8 cellular contexts compared by ENCODE assay signal in the genomic region with DNA sequence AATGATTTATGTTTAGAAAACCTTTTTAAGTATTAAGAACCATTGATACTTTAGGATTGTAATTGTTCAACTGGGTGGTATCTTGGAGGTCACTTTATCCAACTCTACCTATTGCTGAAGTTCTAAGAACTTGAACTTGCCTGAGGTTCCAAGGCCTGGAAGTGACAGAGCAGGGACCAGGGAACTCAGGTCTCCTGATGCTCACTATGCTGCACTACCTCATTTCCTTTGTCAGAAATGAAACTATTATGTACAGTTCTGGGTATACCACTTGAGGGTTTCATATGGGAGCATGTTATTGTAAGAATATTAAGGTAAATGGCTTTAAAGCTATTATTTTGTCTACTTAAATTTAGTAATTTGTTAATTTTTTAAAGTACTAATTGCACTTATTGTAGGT. TPM values are rescaled to one million over a fixed set of nuclear protein-coding genes. Genes with fewer than 3 reads are reported as not detected.
DNase-seq lines count a peak whose midpoint lies in the region; ATAC-seq, FAIRE-seq and TF ChIP-seq lines count a peak whose summit lies in the region.

No MANE protein-coding gene starts in this region.

- no peaks in the 10 kb centered on the region for H3K27me3 Mint-ChIP-seq in activated T-cell treated with anti-CD3 and anti-CD28 coated beads, Interleukin-2, amount 50 U/mL, for 4 hours (ENCODE audit: low read depth)
- H3K27me3 Mint-ChIP-seq in activated CD4-positive, alpha-beta memory T cell treated with anti-CD3 and anti-CD28 coated beads for 36 hours, result no peaks in the 10 kb centered on the region

- H3K79me2 ChIP-seq in smooth muscle cell (ENCODE audit: low read depth), result peaks cover 87% of the 10 kb centered on the region

- H3K27ac Mint-ChIP-seq in activated CD4-positive, alpha-beta memory T cell treated with anti-CD3 and anti-CD28 coated beads for 36 hours, result peak overlapping the region; percentile 76

- H3K9me3 ChIP-seq in smooth muscle cell (replicated peaks; ENCODE audit: low read depth) (no peaks in the 10 kb centered on the region), kidney (ENCODE audit: control insufficient read depth in 1 of 2, low read length in 2 of 2) (no peaks in the 10 kb centered on the region)

- intact Hi-C loops in activated CD4-positive, alpha-beta memory T cell treated with anti-CD3 and anti-CD28 coated beads for 36 hours (cut with micrococcal nuclease), result loop anchor here (5.0 kb wide), 2 partner anchors 727 to 1563 kb away; a partner anchor contains a TSS
- intact Hi-C loops in kidney (cut with DNase I), result no loop called here

- H3F3A ChIP-seq in smooth muscle cell (ENCODE audit: low read depth), result no peaks in the 10 kb centered on the region

- H3K4me3 ChIP-seq in smooth muscle cell (peak overlapping the region; percentile 80), kidney (ENCODE audit: low read length in 2 of 2) (no peak overlapping the region)

- H3K36me3 ChIP-seq in smooth muscle cell (ENCODE audit: low read depth) (peaks cover 4% of the 10 kb centered on the region), kidney (ENCODE audit: control insufficient read depth in 1 of 2, insufficient read depth in 2 of 2, low read length in 2 of 2) (no peaks in the 10 kb centered on the region)

- H3K27me3 ChIP-seq in smooth muscle cell (ENCODE audit: low read depth), result no peaks in the 10 kb centered on the region

- CTCF ChIA-PET in activated CD4-positive, alpha-beta memory T cell treated with anti-CD3 and anti-CD28 coated beads for 36 hours (lab: Charles Lee), result no interaction called here

- no peak overlapping the region for H2AFZ ChIP-seq in smooth muscle cell (ENCODE audit: low read depth)

- peak overlapping the region; percentile 98 for H3K4me2 ChIP-seq in smooth muscle cell

- peaks cover 31% of the 10 kb centered on the region for H4K20me1 ChIP-seq in smooth muscle cell (ENCODE audit: low read depth)

- H3K4me1 Mint-ChIP-seq in activated T-cell treated with anti-CD3 and anti-CD28 coated beads, Interleukin-2, amount 50 U/mL, for 4 hours (ENCODE audit: low read depth), result peaks cover 49% of the 10 kb centered on the region
- H3K4me1 Mint-ChIP-seq in activated CD4-positive, alpha-beta memory T cell treated with anti-CD3 and anti-CD28 coated beads for 36 hours (ENCODE audit: low read depth), result peaks cover 29% of the 10 kb centered on the region

- H3K9me3 Mint-ChIP-seq in activated T-cell treated with anti-CD3 and anti-CD28 coated beads, Interleukin-2, amount 50 U/mL, for 4 hours, result no peaks in the 10 kb centered on the region
- no peaks in the 10 kb centered on the region for H3K9me3 Mint-ChIP-seq in activated CD4-positive, alpha-beta memory T cell treated with anti-CD3 and anti-CD28 coated beads for 36 hours

- H3K9ac ChIP-seq in smooth muscle cell (ENCODE audit: low read depth) (no peak overlapping the region), kidney (ENCODE audit: low read length in 2 of 2) (no peak overlapping the region)

- no peaks in the 10 kb centered on the region for H3K36me3 Mint-ChIP-seq in activated T-cell treated with anti-CD3 and anti-CD28 coated beads, Interleukin-2, amount 50 U/mL, for 4 hours (ENCODE audit: insufficient read depth)
- peaks cover 2% of the 10 kb centered on the region for H3K36me3 Mint-ChIP-seq in activated CD4-positive, alpha-beta memory T cell treated with anti-CD3 and anti-CD28 coated beads for 36 hours

- TF ChIP-seq CTCF in smooth muscle cell (IDR thresholded peaks at IDR 0.05; ENCODE audit: borderline replicate concordance, insufficient read depth, poor library complexity, severe bottlenecking) (no peak), kidney (IDR thresholded peaks at IDR 0.05; ENCODE audit: borderline replicate concordance, extremely low read depth, insufficient read depth) (no peak)

- H3K4me3 Mint-ChIP-seq in activated T-cell treated with anti-CD3 and anti-CD28 coated beads, Interleukin-2, amount 50 U/mL, for 4 hours, result peak overlapping the region; percentile 66
- peak overlapping the region; percentile 41 for H3K4me3 Mint-ChIP-seq in activated CD4-positive, alpha-beta memory T cell treated with anti-CD3 and anti-CD28 coated beads for 36 hours

- H3K27ac ChIP-seq in smooth muscle cell (ENCODE audit: low read depth) (no peak overlapping the region), kidney (ENCODE audit: low read depth in 2 of 2, low read length in 2 of 2) (no peak overlapping the region)

- POLR2A ChIA-PET in activated CD4-positive, alpha-beta memory T cell treated with anti-CD3 and anti-CD28 coated beads for 36 hours (lab: Charles Lee), result no interaction called here

- DNase-seq in activated T-cell treated with anti-CD3 and anti-CD28 coated beads, Interleukin-2, amount 50 U/mL, for 4 hours, result no peak
- DNase-seq in activated T-cell treated with anti-CD3 and anti-CD28 coated beads for 4 hours, result no peak
- peak; percentile 21 for DNase-seq in activated CD4-positive, alpha-beta memory T cell treated with anti-CD3 and anti-CD28 coated beads for 36 hours
- DNase-seq in smooth muscle cell (lab: John Stamatoyannopoulos, UW; ENCODE audit: unreplicated experiment), result no peak
- DNase-seq in NCI-H524 treated with DMSO at 0.1 percent for 48 hours (lab: John Stamatoyannopoulos, UW), result no peak
- no peak for DNase-seq in kidney

- no peak for ATAC-seq in activated T-cell treated with anti-CD3 and anti-CD28 coated beads, Interleukin-2, amount 50 U/mL, for 4 hours
- peak; percentile 23 for ATAC-seq in HG02870 (IDR thresholded peaks at IDR 0.05; ENCODE audit: unreplicated experiment)
- no peak for ATAC-seq in GM19397 (IDR thresholded peaks at IDR 0.05; ENCODE audit: unreplicated experiment)

- H3K4me1 ChIP-seq in smooth muscle cell (ENCODE audit: low read depth) (peaks cover 26% of the 10 kb centered on the region), kidney (ENCODE audit: control insufficient read depth in 1 of 2, insufficient read depth in 1 of 2, low read depth in 1 of 2, low read length in 2 of 2) (peaks cover 2 to 8% of the 10 kb centered on the region in 2 donors)

- FAIRE-seq in kidney (lab: Jason Lieb, UNC), result no peak

RNA-seq across cellular contexts. Expression of a gene that starts 3.0 kb away (rescaled TPM):
- total RNA-seq in activated T-cell treated with anti-CD3 and anti-CD28 coated beads, Interleukin-2, amount 50 U/mL, for 4 hours, result 1 to 10 TPM; 8.1 to 8.9 (median 8.2) TPM
- total RNA-seq in activated CD4-positive, alpha-beta memory T cell treated with anti-CD3 and anti-CD28 coated beads for 36 hours, result 10 to 100 TPM; 17.6 to 19.1 TPM
- total RNA-seq in smooth muscle cell, result 31.2 and 89.4 TPM in 2 replicates
- 25.7 and 35.5 TPM in 2 replicates for polyA plus RNA-seq in smooth muscle cell
- 66.8 TPM for total RNA-seq in kidney
- polyA plus RNA-seq in kidney (ENCODE audit: insufficient read depth, low read depth, low replicate concordance), result 6.9 TPM

RNA-seq across cellular contexts. Expression of a gene that starts 3.3 kb away (rescaled TPM):
- total RNA-seq in activated T-cell treated with anti-CD3 and anti-CD28 coated beads, Interleukin-2, amount 50 U/mL, for 4 hours, result 10 to 100 TPM; 29.3 to 29.9 (median 29.6) TPM
- total RNA-seq in activated CD4-positive, alpha-beta memory T cell treated with anti-CD3 and anti-CD28 coated beads for 36 hours, result 10 to 100 TPM; 34.1 to 34.9 TPM
- total RNA-seq in smooth muscle cell (75.3 and 84.8 TPM in 2 replicates), kidney (49.7 TPM)
- polyA plus RNA-seq in smooth muscle cell (22.9 and 23.7 TPM in 2 replicates), kidney (ENCODE audit: insufficient read depth, low read depth, low replicate concordance) (34.5 TPM)
